8 cellular contexts compared by ENCODE assay signal in the genomic region with DNA sequence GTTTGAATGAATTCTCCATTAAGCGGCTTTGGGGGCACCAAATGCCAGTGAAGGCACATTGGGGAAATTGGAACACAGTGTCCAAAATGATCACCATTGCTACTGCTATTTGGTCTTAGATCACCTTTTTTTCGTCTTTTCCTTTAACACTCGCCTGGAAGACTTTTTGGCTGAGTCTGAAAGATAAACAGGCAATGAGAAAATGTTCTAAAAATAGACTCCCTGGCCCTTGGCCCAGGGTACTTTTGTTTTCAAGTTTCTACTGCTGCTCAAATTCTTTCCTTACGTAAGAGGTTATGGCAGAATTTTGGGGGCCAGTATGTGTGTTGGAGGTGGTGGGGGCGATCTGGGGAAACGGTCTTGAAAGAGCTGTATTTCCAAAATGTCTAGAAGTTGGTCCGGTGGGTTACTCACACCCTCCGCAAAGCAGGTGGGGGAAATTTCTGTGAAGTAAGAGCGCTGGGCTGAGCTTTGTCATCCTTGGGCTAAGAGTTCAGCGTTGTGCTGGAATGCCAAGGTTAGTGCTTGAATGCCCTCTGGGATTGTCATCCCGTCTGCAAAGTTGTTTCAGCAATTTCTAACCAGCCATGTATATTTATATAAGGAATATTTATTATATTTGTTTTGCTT. TPM values are rescaled to one million over a fixed set of nuclear protein-coding genes. Genes with fewer than 3 reads are reported as not detected.
DNase-seq lines count a peak whose midpoint lies in the region; TF ChIP-seq lines count a peak whose summit lies in the region.

No MANE protein-coding gene starts in this region.

- peak overlapping the region; percentile 93 to 99 (median 97); a peak in 20 of 22 replicates for H3K9ac ChIP-seq in BLaER1 treated with 17β-estradiol and CSF1 and Interleukin-3, amounts not matched to agents 10 nM and 100 nM

- H3K27ac ChIP-seq in BLaER1 treated with 17β-estradiol and CSF1 and Interleukin-3, amounts not matched to agents 10 nM and 100 nM = peak overlapping the region in 10 of 11 experiments; percentile 93 to 100 (median 98); a peak in 19 of 22 replicates
- H3K27ac ChIP-seq in tibial nerve = peak overlapping the region; percentile 91 to 98 (median 96)

- peak overlapping the region; percentile 100 for H3K27ac Mint-ChIP-seq in chondrocyte (ENCODE audit: unreplicated experiment)

- peaks cover 0 to 15% (median 8%) of the 10 kb centered on the region in 11 experiments; a peak in 15 of 22 replicates for H3K36me3 ChIP-seq in BLaER1 treated with 17β-estradiol and CSF1 and Interleukin-3, amounts not matched to agents 10 nM and 100 nM
- H3K36me3 ChIP-seq in tibial nerve = no peaks in the 10 kb centered on the region
- H3K36me3 ChIP-seq in HAP-1 (replicated peaks) = no peaks in the 10 kb centered on the region

- peaks cover 16 to 35% (median 24%) of the 10 kb centered on the region in 11 experiments for H4K20me1 ChIP-seq in BLaER1 treated with 17β-estradiol and CSF1 and Interleukin-3, amounts not matched to agents 10 nM and 100 nM

- H3K36me3 Mint-ChIP-seq in chondrocyte (ENCODE audit: low read depth) = no peaks in the 10 kb centered on the region

- H3K9me3 ChIP-seq in BLaER1 treated with 17β-estradiol and CSF1 and Interleukin-3, amounts not matched to agents 10 nM and 100 nM (replicated peaks in 1 of 11) = no peaks in the 10 kb centered on the region
- H3K9me3 ChIP-seq in tibial nerve (no peaks in the 10 kb centered on the region), HAP-1 (no peaks in the 10 kb centered on the region)

- peak overlapping the region; percentile 77 to 99 (median 89) for H3K4me3 ChIP-seq in BLaER1 treated with 17β-estradiol and CSF1 and Interleukin-3, amounts not matched to agents 10 nM and 100 nM
- peak overlapping the region; percentile 83 to 99 (median 95) for H3K4me3 ChIP-seq in tibial nerve
- no peak overlapping the region; the same call in 1 of the 2 replicates for H3K4me3 ChIP-seq in HAP-1

- TF ChIP-seq EP300 in tibial nerve (IDR thresholded peaks at IDR 0.05) = peak; percentile 37 to 69

- peak overlapping the region; percentile 84 to 99 (median 96) for H3K4me2 ChIP-seq in BLaER1 treated with 17β-estradiol and CSF1 and Interleukin-3, amounts not matched to agents 10 nM and 100 nM

- H3K9me3 Mint-ChIP-seq in chondrocyte (ENCODE audit: low read depth) = no peaks in the 10 kb centered on the region

- peaks cover 40% of the 10 kb centered on the region for H3K4me1 Mint-ChIP-seq in chondrocyte (ENCODE audit: low read depth)

- no peak for TF ChIP-seq CTCF in chondrocyte (IDR thresholded peaks at IDR 0.05)
- no peak for TF ChIP-seq CTCF in tibial nerve (IDR thresholded peaks at IDR 0.05)

- peak overlapping the region; percentile 97 for H3K4me3 Mint-ChIP-seq in chondrocyte (ENCODE audit: unreplicated experiment)

- H3K27me3 Mint-ChIP-seq in chondrocyte (ENCODE audit: low read depth) = no peaks in the 10 kb centered on the region

- in situ Hi-C loops in HAP-1 (cut with MboI; ENCODE audit: low sequenced_read_pairs) = no loop called here

- H3K4me1 ChIP-seq in BLaER1 treated with 17β-estradiol and CSF1 and Interleukin-3, amounts not matched to agents 10 nM and 100 nM = peaks cover 36 to 47% (median 41%) of the 10 kb centered on the region in 10 experiments
- H3K4me1 ChIP-seq in tibial nerve = peaks cover 0 to 44% (median 19%) of the 10 kb centered on the region in 4 donors
- H3K4me1 ChIP-seq in HAP-1 = peaks cover 9% of the 10 kb centered on the region

- H3K27me3 ChIP-seq in BLaER1 treated with 17β-estradiol and CSF1 and Interleukin-3, amounts not matched to agents 10 nM and 100 nM = peaks cover 0 to 14% (median 9%) of the 10 kb centered on the region in 11 experiments; a peak in 11 of 22 replicates
- H3K27me3 ChIP-seq in tibial nerve = no peaks in the 10 kb centered on the region
- H3K27me3 ChIP-seq in HAP-1 (ENCODE audit: low read depth) = no peaks in the 10 kb centered on the region; the same call in 1 of the 2 replicates

- DNase-seq in NAMALWA (ENCODE audit: low spot score) = peak; percentile 17
- no peak for DNase-seq in chondrocyte (ENCODE audit: low spot score)
- DNase-seq in lung microvascular endothelial cell (ENCODE audit: low read depth in 2 of 2) = peak; percentile 71 to 83
- peak in 1 of 2 donors; percentile 76 for DNase-seq in tibial nerve (ENCODE audit: low spot score in 2 of 2)
- DNase-seq in NCI-H2227 (lab: John Stamatoyannopoulos, UW; ENCODE audit: unreplicated experiment) = no peak
- DNase-seq in HAP-1 (ENCODE audit: low spot score in 2 of 2) = no peak
- DNase-seq in NCI-H187 (lab: John Stamatoyannopoulos, UW) = no peak

- whole genome bisulfite sequencing in tibial nerve, 2 donors = 4 to 7% methylated on average over 11 of the region's 11 CpGs

- peak in 1 of 2 donors; percentile 13 for TF ChIP-seq POLR2A in tibial nerve (IDR thresholded peaks at IDR 0.05)

RNA-seq across cellular contexts. Expression of a gene that starts 1.3 kb away (rescaled TPM):
- total RNA-seq in chondrocyte (10.3 to 14.5 TPM (median 14.1 TPM) in 3 replicates), lung microvascular endothelial cell (24.6 and 35.5 TPM in 2 replicates), tibial nerve (10 to 100 TPM; 22.6 to 58.2 (median 39.9) TPM)

RNA-seq across cellular contexts. Expression of a gene that starts 14.0 kb away (rescaled TPM):
- total RNA-seq in chondrocyte (0.13 to 0.27 TPM (median 0.15 TPM) in 3 replicates), lung microvascular endothelial cell (1.1 and 3.0 TPM in 2 replicates), tibial nerve (under 1 TPM in 2 of 4 donors, not detected in 2; 0.20 to 0.21 TPM)

Comparison
In these comparisons a context has a peak if more than half of its experiments do, and no peak if none do; other contexts are left out.
1. DNase-seq: peak in NAMALWA (single experiment) and lung microvascular endothelial cell (2 of 2); none in chondrocyte (single experiment), NCI-H2227 (single experiment), HAP-1 (0 of 2) and NCI-H187 (0 of 2).